In the genomic region with DNA sequence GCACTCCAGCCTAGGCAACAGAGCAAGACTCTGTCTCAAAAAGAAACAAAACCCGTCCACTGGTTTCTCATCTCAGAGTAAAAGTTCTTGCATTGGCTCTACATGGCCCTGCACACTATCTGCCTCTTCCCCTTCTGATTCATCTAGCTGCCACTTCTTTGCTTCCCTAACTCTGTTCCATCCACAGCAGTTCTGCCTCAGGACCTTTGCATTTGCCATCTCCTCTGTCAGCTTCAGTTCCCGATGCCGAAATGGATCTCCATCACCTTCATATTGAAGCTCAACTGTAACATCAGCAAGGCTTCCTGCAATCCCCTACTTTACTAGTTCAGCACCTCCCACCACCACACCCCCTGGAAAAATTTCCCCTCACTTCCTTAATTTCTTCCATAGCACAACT, we compare ENCODE assay signal across 16 cellular contexts. TPM values are rescaled to one million over a fixed set of nuclear protein-coding genes. Genes with fewer than 3 reads are reported as not detected.
DNase-seq lines count a peak whose midpoint lies in the region; ATAC-seq, FAIRE-seq and TF ChIP-seq lines count a peak whose summit lies in the region.
"Had no signal": no experiment of that assay in that cellular context is flagged by ENCODE, and none has a peak within 500 bp of the region (broad histone marks: within the 10 kb centered on the region; RNA-seq: fewer than 3 reads in every experiment).

No MANE protein-coding gene starts in this region.

- H3K36me3 Mint-ChIP-seq in activated T-cell treated with anti-CD3 and anti-CD28 coated beads, Interleukin-2, amount 50 U/mL, for 72 hours (ENCODE audit: insufficient read depth in 2 of 2), result peaks cover 3 to 8% of the 10 kb centered on the region in 2 donors
- H3K36me3 Mint-ChIP-seq in T-cell (peaks cover 36% of the 10 kb centered on the region), neural progenitor cell (peaks cover 20% of the 10 kb centered on the region)

- CTCF ChIA-PET in T-cell (lab: Charles Lee), result interaction anchor here (0.7 to 4.0 kb wide), 5 partner anchors 18 to 198 kb away, joined by 3 to 30 read pairs (median 4); a partner anchor contains a TSS

- no peaks in the 10 kb centered on the region for H3K9me3 Mint-ChIP-seq in activated T-cell treated with anti-CD3 and anti-CD28 coated beads, Interleukin-2, amount 50 U/mL, for 72 hours
- no peaks in the 10 kb centered on the region for H3K9me3 Mint-ChIP-seq in T-cell
- no peaks in the 10 kb centered on the region for H3K9me3 Mint-ChIP-seq in neural progenitor cell

- no peaks in the 10 kb centered on the region for H4K20me1 ChIP-seq in neural progenitor cell (ENCODE audit: low read depth)

- H3K4me2 ChIP-seq in neural progenitor cell, result no peak overlapping the region
- H3K4me2 ChIP-seq: smooth muscle cell had no signal

- no peak for TF ChIP-seq POLR2A in sigmoid colon (IDR thresholded peaks at IDR 0.05)

- H3K4me1 ChIP-seq in neural progenitor cell (peaks cover 7% of the 10 kb centered on the region), sigmoid colon (peaks cover 0 to 29% (median 26%) of the 10 kb centered on the region in 4 donors)
- H3K4me1 ChIP-seq: SJCRH30 had no signal

- no peak overlapping the region for H2AFZ ChIP-seq in neural progenitor cell (replicated peaks)

- no peak overlapping the region for H3K27ac ChIP-seq in neural progenitor cell
- H3K27ac ChIP-seq in sigmoid colon, result no peak overlapping the region
- H3K27ac ChIP-seq: SJCRH30, testis had no signal

- TF ChIP-seq CTCF in bronchial epithelial cell (IDR thresholded peaks at IDR 0.05; ENCODE audit: insufficient read depth, low read length, severe bottlenecking) (no peak), neural progenitor cell (IDR thresholded peaks at IDR 0.05) (no peak), sigmoid colon (IDR thresholded peaks at IDR 0.05) (no peak)

- H3K27ac Mint-ChIP-seq in activated T-cell treated with anti-CD3 and anti-CD28 coated beads, Interleukin-2, amount 50 U/mL, for 72 hours, result no peak overlapping the region
- H3K27ac Mint-ChIP-seq in T-cell (peak overlapping the region in 1 of 2 donors; percentile 72), neural progenitor cell (no peak overlapping the region)

- ATAC-seq in activated T-cell treated with anti-CD3 and anti-CD28 coated beads, Interleukin-2, amount 50 U/mL, for 72 hours (replicated peaks in 1 of 2), result no peak
- ATAC-seq in T-cell (replicated peaks in 1 of 4), result no peak
- ATAC-seq: left colon had no signal

- no peak for TF ChIP-seq EP300 in sigmoid colon (IDR thresholded peaks at IDR 0.05)

- 85 to 88% methylated on average over 3 of the region's 3 CpGs for WGBS in sigmoid colon, 2 donors

- peaks cover 68% of the 10 kb centered on the region for H3K4me1 Mint-ChIP-seq in activated T-cell treated with anti-CD3 and anti-CD28 coated beads, Interleukin-2, amount 50 U/mL, for 72 hours (ENCODE audit: low read depth)
- H3K4me1 Mint-ChIP-seq in T-cell (peaks cover 45 to 54% (median 45%) of the 10 kb centered on the region in 3 donors), neural progenitor cell (peaks cover 25% of the 10 kb centered on the region)

- peaks cover 22% of the 10 kb centered on the region for H3K79me2 ChIP-seq in neural progenitor cell (ENCODE audit: low read depth)

- no peak for DNase-seq in activated T-cell treated with anti-CD3 and anti-CD28 coated beads, Interleukin-2, amount 50 U/mL, for 72 hours
- no peak for DNase-seq in activated T-cell treated with anti-CD3 and anti-CD28 coated beads, Interleukin-2, amount 50 U/mL, for 48 hours
- DNase-seq in T-cell (no peak), bronchial epithelial cell (ENCODE audit: low read depth) (no peak), neural progenitor cell (ENCODE audit: low spot score) (no peak), sigmoid colon (no peak), activated gamma-delta T cell (lab: John Stamatoyannopoulos, UW) (no peak), epidermal melanocyte (ENCODE audit: insufficient read length, low spot score) (no peak)
- DNase-seq: cerebellar nuclear complex; effector CD8-positive, alpha-beta T cell; left colon; NCI-H2227 treated with DMSO at 0.1 percent for 48 hours; SJCRH30; T-helper 9 cell; testis had no signal

- H3K9me3 ChIP-seq in neural progenitor cell (ENCODE audit: low read depth) (no peaks in the 10 kb centered on the region), sigmoid colon (no peaks in the 10 kb centered on the region)
- H3K9me3 ChIP-seq: SJCRH30, testis had no signal

- H3K27me3 ChIP-seq in bronchial epithelial cell (ENCODE audit: control insufficient read depth, insufficient read depth, low read length) (no peaks in the 10 kb centered on the region), neural progenitor cell (no peaks in the 10 kb centered on the region), sigmoid colon (no peaks in the 10 kb centered on the region)
- H3K27me3 ChIP-seq: SJCRH30, testis had no signal

- no peaks in the 10 kb centered on the region for H3K27me3 Mint-ChIP-seq in activated T-cell treated with anti-CD3 and anti-CD28 coated beads, Interleukin-2, amount 50 U/mL, for 72 hours (ENCODE audit: low read depth)
- H3K27me3 Mint-ChIP-seq in T-cell (no peaks in the 10 kb centered on the region), neural progenitor cell (ENCODE audit: insufficient read depth, low read depth) (no peaks in the 10 kb centered on the region)

- POLR2A ChIA-PET in T-cell (lab: Charles Lee), result interaction anchor here (0.5 to 0.8 kb wide), 3 partner anchors 13 to 432 kb away, joined by 4 to 8 read pairs (median 4); a partner anchor contains a TSS

- H3K4me3 Mint-ChIP-seq in activated T-cell treated with anti-CD3 and anti-CD28 coated beads, Interleukin-2, amount 50 U/mL, for 72 hours, result peak overlapping the region; percentile 31 to 44
- peak overlapping the region; percentile 22 to 50 (median 44) for H3K4me3 Mint-ChIP-seq in T-cell
- peak overlapping the region; percentile 74 for H3K4me3 Mint-ChIP-seq in neural progenitor cell

- peaks cover 17% of the 10 kb centered on the region for H3K36me3 ChIP-seq in bronchial epithelial cell (ENCODE audit: control insufficient read depth, insufficient read depth, low read length)
- H3K36me3 ChIP-seq in neural progenitor cell, result no peaks in the 10 kb centered on the region
- peaks cover 11 to 45% (median 23%) of the 10 kb centered on the region in 4 donors for H3K36me3 ChIP-seq in sigmoid colon

- H3F3A ChIP-seq in neural progenitor cell (ENCODE audit: low read depth), result peaks cover 6% of the 10 kb centered on the region

- intact Hi-C loops in sigmoid colon (cut with DNase I), result loop anchor here (2.0 to 5.0 kb wide), 2 partner anchors 110 to 199 kb away; a partner anchor contains a TSS

- FAIRE-seq in bronchial epithelial cell (lab: Jason Lieb, UNC), result peak; percentile 32

- H3K9ac ChIP-seq in neural progenitor cell, result no peak overlapping the region

- H3K4me3 ChIP-seq in bronchial epithelial cell (ENCODE audit: low read depth, low read length) (no peak overlapping the region), neural progenitor cell (no peak overlapping the region), sigmoid colon (no peak overlapping the region)
- H3K4me3 ChIP-seq: SJCRH30, smooth muscle cell, testis had no signal

RNA-seq across cellular contexts. Expression of a gene that starts 1.2 kb away (rescaled TPM):
- total RNA-seq in activated T-cell treated with anti-CD3 and anti-CD28 coated beads, Interleukin-2, amount 50 U/mL, for 72 hours, result 10 to 100 TPM; 25.6 to 27.9 TPM
- 10 to 100 TPM; 23.0 to 32.1 (median 29.9) TPM for total RNA-seq in T-cell
- 22.9 and 25.3 TPM in 2 replicates for total RNA-seq in bronchial epithelial cell
- total RNA-seq in neural progenitor cell (ENCODE audit: low replicate concordance), result 12.3 and 21.6 TPM in 2 replicates
- total RNA-seq in sigmoid colon, result 10 to 100 TPM in 1 of 4 donors, 1 to 10 TPM in 3; 5.9 to 13.6 (median 9.1) TPM
- 10 to 100 TPM in 2 of 3 donors, 1 to 10 TPM in 1; 3.0 to 23.5 (median 10.9) TPM for polyA plus RNA-seq in sigmoid colon

RNA-seq across cellular contexts. Expression of a gene that starts 5.4 kb away (rescaled TPM):
- total RNA-seq in activated T-cell treated with anti-CD3 and anti-CD28 coated beads, Interleukin-2, amount 50 U/mL, for 72 hours, result 100 to 1,000 TPM; 151 to 169 TPM
- total RNA-seq in T-cell (10 to 100 TPM; 35.8 to 58.2 (median 53.7) TPM), bronchial epithelial cell (165 and 248 TPM in 2 replicates), neural progenitor cell (ENCODE audit: low replicate concordance) (114 and 130 TPM in 2 replicates), sigmoid colon (100 to 1,000 TPM in 3 of 4 donors, 10 to 100 TPM in 1; 87.2 to 144 (median 116) TPM)
- polyA plus RNA-seq in sigmoid colon, result 100 to 1,000 TPM; 136 to 145 (median 143) TPM

RNA-seq across cellular contexts. Expression of a gene that starts 17.8 kb away (rescaled TPM):
- total RNA-seq in activated T-cell treated with anti-CD3 and anti-CD28 coated beads, Interleukin-2, amount 50 U/mL, for 72 hours, result 100 to 1,000 TPM in 1 of 2 donors, 10 to 100 TPM in 1; 94.8 to 116 TPM
- total RNA-seq in T-cell (10 to 100 TPM; 20.0 to 30.7 (median 28.2) TPM), bronchial epithelial cell (7.6 and 9.7 TPM in 2 replicates), neural progenitor cell (ENCODE audit: low replicate concordance) (89.4 and 97.1 TPM in 2 replicates), sigmoid colon (10 to 100 TPM in 3 of 4 donors, 1 to 10 TPM in 1; 3.2 to 17.0 (median 12.9) TPM)
- polyA plus RNA-seq in sigmoid colon, result 10 to 100 TPM in 1 of 3 donors, 1 to 10 TPM in 2; 4.4 to 24.0 (median 5.4) TPM

RNA-seq across cellular contexts. Expression of a gene that starts 18.1 kb away (rescaled TPM):
- 10 to 100 TPM in 1 of 2 donors, 1 to 10 TPM in 1; 8.3 to 11.3 TPM for total RNA-seq in activated T-cell treated with anti-CD3 and anti-CD28 coated beads, Interleukin-2, amount 50 U/mL, for 72 hours
- total RNA-seq in T-cell, result 10 to 100 TPM in 1 of 5 donors, 1 to 10 TPM in 4; 4.7 to 12.7 (median 8.9) TPM
- total RNA-seq in bronchial epithelial cell, result 10.3 and 12.2 TPM in 2 replicates
- 8.5 and 19.8 TPM in 2 replicates for total RNA-seq in neural progenitor cell (ENCODE audit: low replicate concordance)
- total RNA-seq in sigmoid colon, result 10 to 100 TPM; 10.5 to 22.5 (median 19.1) TPM
- polyA plus RNA-seq in sigmoid colon, result 10 to 100 TPM; 17.4 to 27.3 (median 25.4) TPM

RNA-seq across cellular contexts. Expression of a gene that starts 25.1 kb away (rescaled TPM):
- 100 to 1,000 TPM; 190 to 199 TPM for total RNA-seq in activated T-cell treated with anti-CD3 and anti-CD28 coated beads, Interleukin-2, amount 50 U/mL, for 72 hours
- total RNA-seq in T-cell, result 100 to 1,000 TPM; 141 to 232 (median 167) TPM
- 320 and 342 TPM in 2 replicates for total RNA-seq in bronchial epithelial cell
- total RNA-seq in neural progenitor cell (ENCODE audit: low replicate concordance), result 238 and 309 TPM in 2 replicates
- 100 to 1,000 TPM; 107 to 129 (median 115) TPM for total RNA-seq in sigmoid colon
- polyA plus RNA-seq in sigmoid colon, result 100 to 1,000 TPM in 1 of 3 donors, 10 to 100 TPM in 2; 50.5 to 128 (median 62.2) TPM
